1 cellular context compared by ENCODE assay signal in the genomic region with DNA sequence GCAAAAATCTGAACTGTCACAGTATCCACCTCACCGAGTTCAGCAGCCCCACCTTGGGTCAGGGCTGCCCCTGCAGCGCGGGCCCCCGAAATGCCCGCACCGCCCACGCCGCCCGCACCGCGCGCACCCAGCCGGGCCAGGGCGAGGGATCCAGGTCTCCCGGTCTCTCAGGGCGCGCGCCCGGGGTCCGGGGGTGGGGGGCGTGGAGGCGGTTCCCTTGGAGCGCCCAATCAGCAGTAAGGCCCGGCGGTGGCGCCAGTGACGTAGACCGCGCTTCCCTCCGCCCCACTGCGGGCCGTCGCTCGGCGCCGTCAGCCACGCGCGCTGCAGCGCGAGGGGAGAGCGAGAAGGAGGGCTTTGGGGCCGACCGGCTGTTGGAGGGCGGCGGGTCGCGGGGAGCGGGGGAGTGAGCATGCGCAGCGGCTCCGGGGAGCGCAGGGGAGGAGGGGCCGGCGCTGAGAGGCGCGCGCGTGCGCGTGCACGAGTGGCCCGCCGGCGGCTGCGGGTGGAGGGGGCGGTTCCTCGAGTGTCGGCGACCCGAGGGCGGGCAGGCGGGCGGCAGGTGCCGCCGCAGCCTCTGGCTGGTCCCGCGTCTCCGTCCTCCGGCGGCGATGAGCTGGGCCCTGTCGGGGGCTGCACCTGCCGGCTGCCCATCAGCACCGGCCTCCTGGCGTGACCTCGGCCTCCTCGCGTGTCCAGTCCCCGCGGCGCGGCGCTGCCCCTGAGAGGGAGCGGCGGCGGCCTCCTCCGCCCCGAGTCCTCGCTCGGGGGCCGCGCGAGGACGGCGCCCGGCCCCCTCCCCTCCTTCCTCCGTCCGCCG.
TF ChIP-seq lines count a peak whose summit lies in the region.

A gene with protein sequence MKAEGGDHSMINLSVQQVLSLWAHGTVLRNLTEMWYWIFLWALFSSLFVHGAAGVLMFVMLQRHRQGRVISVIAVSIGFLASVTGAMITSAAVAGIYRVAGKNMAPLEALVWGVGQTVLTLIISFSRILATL (plus strand): TSS at position 521 of the 820 bp plus-strand sequence. CDS start 529 bp downstream, outside the sequence.

TF ChIP-seq in HEK293, 187 proteins besides CTCF, POLR2A, EP300 and RAD21 (continued from another document and continues in another):
- TF ChIP-seq, protein P1, sequence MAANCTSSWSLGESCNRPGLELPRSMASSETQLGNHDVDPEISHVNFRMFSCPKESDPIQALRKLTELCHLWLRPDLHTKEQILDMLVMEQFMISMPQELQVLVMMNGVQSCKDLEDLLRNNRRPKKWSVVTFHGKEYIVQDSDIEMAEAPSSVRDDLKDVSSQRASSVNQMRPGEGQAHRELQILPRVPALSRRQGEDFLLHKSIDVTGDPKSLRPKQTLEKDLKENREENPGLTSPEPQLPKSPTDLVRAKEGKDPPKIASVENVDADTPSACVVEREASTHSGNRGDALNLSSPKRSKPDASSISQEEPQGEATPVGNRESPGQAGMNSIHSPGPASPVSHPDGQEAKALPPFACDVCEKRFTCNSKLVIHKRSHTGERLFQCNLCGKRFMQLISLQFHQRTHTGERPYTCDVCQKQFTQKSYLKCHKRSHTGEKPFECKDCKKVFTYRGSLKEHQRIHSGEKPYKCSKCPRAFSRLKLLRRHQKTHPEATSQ (tag by site-specific recombination; IDR thresholded peaks at IDR 0.05), result peak; percentile 78; the same call in 1 of the 2 replicates
- TF ChIP-seq, protein P2, sequence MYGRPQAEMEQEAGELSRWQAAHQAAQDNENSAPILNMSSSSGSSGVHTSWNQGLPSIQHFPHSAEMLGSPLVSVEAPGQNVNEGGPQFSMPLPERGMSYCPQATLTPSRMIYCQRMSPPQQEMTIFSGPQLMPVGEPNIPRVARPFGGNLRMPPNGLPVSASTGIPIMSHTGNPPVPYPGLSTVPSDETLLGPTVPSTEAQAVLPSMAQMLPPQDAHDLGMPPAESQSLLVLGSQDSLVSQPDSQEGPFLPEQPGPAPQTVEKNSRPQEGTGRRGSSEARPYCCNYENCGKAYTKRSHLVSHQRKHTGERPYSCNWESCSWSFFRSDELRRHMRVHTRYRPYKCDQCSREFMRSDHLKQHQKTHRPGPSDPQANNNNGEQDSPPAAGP (tag by site-specific recombination; IDR thresholded peaks at IDR 0.05), result no peak
- no peak for TF ChIP-seq ZNF416 (tag by site-specific recombination; IDR thresholded peaks at IDR 0.05)
- peak; percentile 86 for TF ChIP-seq KLF10 (tag by site-specific recombination; IDR thresholded peaks at IDR 0.05)
- no peak for TF ChIP-seq ZNF214 (tag by site-specific recombination; IDR thresholded peaks at IDR 0.05; ENCODE audit: borderline replicate concordance)
- TF ChIP-seq GLIS2 (tag by site-specific recombination; IDR thresholded peaks at IDR 0.05), result peak; percentile 96
- TF ChIP-seq YY2 (tag by site-specific recombination; IDR thresholded peaks at IDR 0.05), result no peak
- no peak for TF ChIP-seq ZNF621 (tag by site-specific recombination; IDR thresholded peaks at IDR 0.05)
- TF ChIP-seq, protein P3, sequence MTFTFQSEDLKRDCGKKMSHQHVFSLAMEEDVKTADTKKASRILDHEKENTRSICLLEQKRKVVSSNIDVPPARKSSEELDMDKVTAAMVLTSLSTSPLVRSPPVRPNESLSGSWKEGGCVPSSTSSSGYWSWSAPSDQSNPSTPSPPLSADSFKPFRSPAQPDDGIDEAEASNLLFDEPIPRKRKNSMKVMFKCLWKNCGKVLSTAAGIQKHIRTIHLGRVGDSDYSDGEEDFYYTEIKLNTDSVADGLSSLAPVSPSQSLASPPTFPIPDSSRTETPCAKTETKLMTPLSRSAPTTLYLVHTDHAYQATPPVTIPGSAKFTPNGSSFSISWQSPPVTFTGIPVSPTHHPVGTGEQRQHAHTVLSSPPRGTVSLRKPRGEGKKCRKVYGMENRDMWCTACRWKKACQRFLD (tag by site-specific recombination; IDR thresholded peaks at IDR 0.05), result no peak
- TF ChIP-seq ZBTB21 (tag by site-specific recombination; IDR thresholded peaks at IDR 0.05), result no peak
- TF ChIP-seq ZNF585B (tag by site-specific recombination; IDR thresholded peaks at IDR 0.05), result no peak
- 0 out of 2 replicates have a peak, but pooled peaks have one; percentile 12 for TF ChIP-seq ZBTB48 (tag by site-specific recombination; IDR thresholded peaks at IDR 0.05)
- no peak for TF ChIP-seq GLI2 (tag by site-specific recombination; IDR thresholded peaks at IDR 0.05; ENCODE audit: borderline replicate concordance, low read depth)
- TF ChIP-seq ZNF785 (tag by site-specific recombination; IDR thresholded peaks at IDR 0.05), result no peak
- TF ChIP-seq, protein P4, sequence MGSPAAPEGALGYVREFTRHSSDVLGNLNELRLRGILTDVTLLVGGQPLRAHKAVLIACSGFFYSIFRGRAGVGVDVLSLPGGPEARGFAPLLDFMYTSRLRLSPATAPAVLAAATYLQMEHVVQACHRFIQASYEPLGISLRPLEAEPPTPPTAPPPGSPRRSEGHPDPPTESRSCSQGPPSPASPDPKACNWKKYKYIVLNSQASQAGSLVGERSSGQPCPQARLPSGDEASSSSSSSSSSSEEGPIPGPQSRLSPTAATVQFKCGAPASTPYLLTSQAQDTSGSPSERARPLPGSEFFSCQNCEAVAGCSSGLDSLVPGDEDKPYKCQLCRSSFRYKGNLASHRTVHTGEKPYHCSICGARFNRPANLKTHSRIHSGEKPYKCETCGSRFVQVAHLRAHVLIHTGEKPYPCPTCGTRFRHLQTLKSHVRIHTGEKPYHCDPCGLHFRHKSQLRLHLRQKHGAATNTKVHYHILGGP (tag by site-specific recombination; IDR thresholded peaks at IDR 0.05), result no peak
- peak; percentile 84 for TF ChIP-seq ZNF549 (tag by site-specific recombination; IDR thresholded peaks at IDR 0.05)
- no peak for TF ChIP-seq ZFP69B (tag by site-specific recombination; IDR thresholded peaks at IDR 0.05)
- TF ChIP-seq ZNF792 (tag by site-specific recombination; IDR thresholded peaks at IDR 0.05), result no peak
- TF ChIP-seq BCL11B (tag by site-specific recombination; IDR thresholded peaks at IDR 0.05; ENCODE audit: low read depth), result no peak
- TF ChIP-seq ZSCAN30 (tag by site-specific recombination; IDR thresholded peaks at IDR 0.05), result peak; percentile 44; the same call in 1 of the 2 replicates
- TF ChIP-seq KLF16 (tag by site-specific recombination; IDR thresholded peaks at IDR 0.05), result no peak
- no peak for TF ChIP-seq ZNF76 (tag by site-specific recombination; IDR thresholded peaks at IDR 0.05; ENCODE audit: borderline replicate concordance, low read depth)
- TF ChIP-seq, protein P5, sequence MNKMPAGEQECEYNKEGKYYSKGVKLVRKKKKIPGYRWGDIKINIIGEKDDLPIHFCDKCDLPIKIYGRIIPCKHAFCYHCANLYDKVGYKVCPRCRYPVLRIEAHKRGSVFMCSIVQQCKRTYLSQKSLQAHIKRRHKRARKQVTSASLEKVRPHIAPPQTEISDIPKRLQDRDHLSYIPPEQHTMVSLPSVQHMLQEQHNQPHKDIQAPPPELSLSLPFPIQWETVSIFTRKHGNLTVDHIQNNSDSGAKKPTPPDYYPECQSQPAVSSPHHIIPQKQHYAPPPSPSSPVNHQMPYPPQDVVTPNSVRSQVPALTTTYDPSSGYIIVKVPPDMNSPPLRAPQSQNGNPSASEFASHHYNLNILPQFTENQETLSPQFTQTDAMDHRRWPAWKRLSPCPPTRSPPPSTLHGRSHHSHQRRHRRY (tag by site-specific recombination; IDR thresholded peaks at IDR 0.05), result no peak
- TF ChIP-seq ZFHX2 (tag by site-specific recombination; conservative IDR thresholded peaks at IDR 0.05), result peak; percentile 91
- peak; percentile 91 for TF ChIP-seq ZBTB8A (tag by site-specific recombination; IDR thresholded peaks at IDR 0.05)
- TF ChIP-seq, protein P6, sequence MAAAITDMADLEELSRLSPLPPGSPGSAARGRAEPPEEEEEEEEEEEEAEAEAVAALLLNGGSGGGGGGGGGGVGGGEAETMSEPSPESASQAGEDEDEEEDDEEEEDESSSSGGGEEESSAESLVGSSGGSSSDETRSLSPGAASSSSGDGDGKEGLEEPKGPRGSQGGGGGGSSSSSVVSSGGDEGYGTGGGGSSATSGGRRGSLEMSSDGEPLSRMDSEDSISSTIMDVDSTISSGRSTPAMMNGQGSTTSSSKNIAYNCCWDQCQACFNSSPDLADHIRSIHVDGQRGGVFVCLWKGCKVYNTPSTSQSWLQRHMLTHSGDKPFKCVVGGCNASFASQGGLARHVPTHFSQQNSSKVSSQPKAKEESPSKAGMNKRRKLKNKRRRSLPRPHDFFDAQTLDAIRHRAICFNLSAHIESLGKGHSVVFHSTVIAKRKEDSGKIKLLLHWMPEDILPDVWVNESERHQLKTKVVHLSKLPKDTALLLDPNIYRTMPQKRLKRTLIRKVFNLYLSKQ (tag by site-specific recombination; IDR thresholded peaks at IDR 0.05; ENCODE audit: borderline replicate concordance), result no peak
- no peak for TF ChIP-seq ZNF426 (tag by site-specific recombination; IDR thresholded peaks at IDR 0.05)
- TF ChIP-seq ZNF19 (tag by site-specific recombination; IDR thresholded peaks at IDR 0.05; ENCODE audit: low read depth), result no peak
- no peak for TF ChIP-seq ZNF544 (tag by site-specific recombination; IDR thresholded peaks at IDR 0.05)
- TF ChIP-seq ZFP41 (tag by site-specific recombination; IDR thresholded peaks at IDR 0.05; ENCODE audit: borderline replicate concordance), result no peak
- TF ChIP-seq ZNF558 (tag by site-specific recombination; IDR thresholded peaks at IDR 0.05), result no peak
- no peak for TF ChIP-seq ZNF37A (tag by site-specific recombination; IDR thresholded peaks at IDR 0.05)
- TF ChIP-seq ZNF146 (tag by site-specific recombination; IDR thresholded peaks at IDR 0.05), result no peak
- TF ChIP-seq ZFP37 (tag by site-specific recombination; IDR thresholded peaks at IDR 0.05), result no peak
- TF ChIP-seq ZIC2 (tag by site-specific recombination; IDR thresholded peaks at IDR 0.05), result peak; percentile 24; the same call in 1 of the 2 replicates
- TF ChIP-seq ZNF433 (tag by site-specific recombination; IDR thresholded peaks at IDR 0.05; ENCODE audit: low read depth), result no peak
- TF ChIP-seq ZNF140 (tag by site-specific recombination; IDR thresholded peaks at IDR 0.05), result no peak
- TF ChIP-seq, protein P7, sequence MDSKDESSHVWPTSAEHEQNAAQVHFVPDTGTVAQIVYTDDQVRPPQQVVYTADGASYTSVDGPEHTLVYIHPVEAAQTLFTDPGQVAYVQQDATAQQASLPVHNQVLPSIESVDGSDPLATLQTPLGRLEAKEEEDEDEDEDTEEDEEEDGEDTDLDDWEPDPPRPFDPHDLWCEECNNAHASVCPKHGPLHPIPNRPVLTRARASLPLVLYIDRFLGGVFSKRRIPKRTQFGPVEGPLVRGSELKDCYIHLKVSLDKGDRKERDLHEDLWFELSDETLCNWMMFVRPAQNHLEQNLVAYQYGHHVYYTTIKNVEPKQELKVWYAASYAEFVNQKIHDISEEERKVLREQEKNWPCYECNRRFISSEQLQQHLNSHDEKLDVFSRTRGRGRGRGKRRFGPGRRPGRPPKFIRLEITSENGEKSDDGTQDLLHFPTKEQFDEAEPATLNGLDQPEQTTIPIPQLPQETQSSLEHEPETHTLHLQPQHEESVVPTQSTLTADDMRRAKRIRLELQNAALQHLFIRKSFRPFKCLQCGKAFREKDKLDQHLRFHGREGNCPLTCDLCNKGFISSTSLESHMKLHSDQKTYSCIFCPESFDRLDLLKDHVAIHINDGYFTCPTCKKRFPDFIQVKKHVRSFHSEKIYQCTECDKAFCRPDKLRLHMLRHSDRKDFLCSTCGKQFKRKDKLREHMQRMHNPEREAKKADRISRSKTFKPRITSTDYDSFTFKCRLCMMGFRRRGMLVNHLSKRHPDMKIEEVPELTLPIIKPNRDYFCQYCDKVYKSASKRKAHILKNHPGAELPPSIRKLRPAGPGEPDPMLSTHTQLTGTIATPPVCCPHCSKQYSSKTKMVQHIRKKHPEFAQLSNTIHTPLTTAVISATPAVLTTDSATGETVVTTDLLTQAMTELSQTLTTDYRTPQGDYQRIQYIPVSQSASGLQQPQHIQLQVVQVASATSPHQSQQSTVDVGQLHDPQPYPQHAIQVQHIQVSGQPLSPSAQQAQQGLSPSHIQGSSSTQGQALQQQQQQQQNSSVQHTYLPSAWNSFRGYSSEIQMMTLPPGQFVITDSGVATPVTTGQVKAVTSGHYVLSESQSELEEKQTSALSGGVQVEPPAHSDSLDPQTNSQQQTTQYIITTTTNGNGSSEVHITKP (tag by site-specific recombination; IDR thresholded peaks at IDR 0.05), result no peak
- no peak for TF ChIP-seq ZNF560 (tag by site-specific recombination; IDR thresholded peaks at IDR 0.05; ENCODE audit: borderline replicate concordance)
- TF ChIP-seq ZNF843 (tag by site-specific recombination; IDR thresholded peaks at IDR 0.05), result no peak
- TF ChIP-seq ZNF292 (tag by site-specific recombination; IDR thresholded peaks at IDR 0.05; ENCODE audit: borderline replicate concordance, low read depth), result no peak
- TF ChIP-seq KLF9 (tag by site-specific recombination; IDR thresholded peaks at IDR 0.05; ENCODE audit: low read depth), result 0 out of 2 replicates have a peak, but pooled peaks have one; percentile 32
- TF ChIP-seq, protein P8, sequence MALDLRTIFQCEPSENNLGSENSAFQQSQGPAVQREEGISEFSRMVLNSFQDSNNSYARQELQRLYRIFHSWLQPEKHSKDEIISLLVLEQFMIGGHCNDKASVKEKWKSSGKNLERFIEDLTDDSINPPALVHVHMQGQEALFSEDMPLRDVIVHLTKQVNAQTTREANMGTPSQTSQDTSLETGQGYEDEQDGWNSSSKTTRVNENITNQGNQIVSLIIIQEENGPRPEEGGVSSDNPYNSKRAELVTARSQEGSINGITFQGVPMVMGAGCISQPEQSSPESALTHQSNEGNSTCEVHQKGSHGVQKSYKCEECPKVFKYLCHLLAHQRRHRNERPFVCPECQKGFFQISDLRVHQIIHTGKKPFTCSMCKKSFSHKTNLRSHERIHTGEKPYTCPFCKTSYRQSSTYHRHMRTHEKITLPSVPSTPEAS (tag by site-specific recombination; IDR thresholded peaks at IDR 0.05), result no peak
- no peak for TF ChIP-seq GLI4 (tag by site-specific recombination; IDR thresholded peaks at IDR 0.05)
- no peak for TF ChIP-seq ZNF394 (tag by site-specific recombination; IDR thresholded peaks at IDR 0.05; ENCODE audit: borderline replicate concordance)
- TF ChIP-seq, protein P9, sequence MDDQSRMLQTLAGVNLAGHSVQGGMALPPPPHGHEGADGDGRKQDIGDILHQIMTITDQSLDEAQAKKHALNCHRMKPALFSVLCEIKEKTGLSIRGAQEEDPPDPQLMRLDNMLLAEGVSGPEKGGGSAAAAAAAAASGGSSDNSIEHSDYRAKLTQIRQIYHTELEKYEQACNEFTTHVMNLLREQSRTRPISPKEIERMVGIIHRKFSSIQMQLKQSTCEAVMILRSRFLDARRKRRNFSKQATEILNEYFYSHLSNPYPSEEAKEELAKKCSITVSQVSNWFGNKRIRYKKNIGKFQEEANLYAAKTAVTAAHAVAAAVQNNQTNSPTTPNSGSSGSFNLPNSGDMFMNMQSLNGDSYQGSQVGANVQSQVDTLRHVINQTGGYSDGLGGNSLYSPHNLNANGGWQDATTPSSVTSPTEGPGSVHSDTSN (CRISPR knock-in tag; IDR thresholded peaks at IDR 0.05), result peak; percentile 72; the same call in 1 of the 2 replicates
- no peak for TF ChIP-seq MZF1 (tag by site-specific recombination; IDR thresholded peaks at IDR 0.05; ENCODE audit: borderline replicate concordance)
- no peak for TF ChIP-seq ZNF654 (tag by site-specific recombination; IDR thresholded peaks at IDR 0.05; ENCODE audit: low read depth)
- no peak for TF ChIP-seq ZNF530 (tag by site-specific recombination; IDR thresholded peaks at IDR 0.05; ENCODE audit: low read depth)
- TF ChIP-seq SALL2 (tag by site-specific recombination; IDR thresholded peaks at IDR 0.05; ENCODE audit: borderline replicate concordance), result no peak
- TF ChIP-seq ZSCAN23 (tag by site-specific recombination; IDR thresholded peaks at IDR 0.05), result no peak
- no peak for TF ChIP-seq ZNF600 (tag by site-specific recombination; IDR thresholded peaks at IDR 0.05)
- TF ChIP-seq ZNF350 (tag by site-specific recombination; IDR thresholded peaks at IDR 0.05), result no peak
- TF ChIP-seq TCF7L2 (IDR thresholded peaks at IDR 0.05; ENCODE audit: borderline replicate concordance, low read depth, low read length), result no peak
